8 cellular contexts compared by ENCODE assay signal in the genomic region with DNA sequence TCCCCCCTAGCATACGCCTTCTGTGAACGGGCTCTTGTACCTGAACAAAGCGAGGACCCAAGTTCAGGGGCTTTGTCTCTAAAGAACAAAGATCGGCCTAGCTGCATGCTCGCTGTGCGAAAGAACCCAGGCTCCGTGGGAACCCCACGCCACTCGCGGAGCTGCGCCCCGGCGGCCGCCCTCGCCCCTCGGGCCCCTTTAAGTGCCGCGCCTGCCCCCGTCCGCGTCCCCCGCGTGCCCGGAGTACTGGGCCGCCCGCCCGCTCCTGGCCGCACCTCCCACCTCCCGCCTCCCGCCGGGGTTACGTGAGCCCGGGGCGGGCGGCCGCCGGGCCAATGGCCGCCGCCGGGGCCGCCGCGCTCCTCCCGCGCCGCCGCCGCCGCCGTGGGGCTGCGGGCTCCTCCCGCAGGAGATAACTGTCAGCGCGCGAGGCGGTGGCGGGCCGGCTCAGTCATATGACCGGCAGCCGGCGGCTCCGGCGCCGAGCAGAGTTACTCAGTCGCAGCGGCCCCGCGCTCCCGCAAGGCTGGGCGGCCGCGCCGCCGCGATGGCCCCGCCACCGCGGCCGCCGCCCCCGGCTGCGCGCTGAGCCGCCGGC. TPM values are rescaled to one million over a fixed set of nuclear protein-coding genes. Genes with fewer than 3 reads are reported as not detected.
A peak's percentile ranks its signal among the peaks of the same experiment; 100 is the strongest.
DNase-seq lines count a peak whose midpoint lies in the region; ATAC-seq and TF ChIP-seq lines count a peak whose summit lies in the region.

A gene (plus strand): TSS at position 450 of the 598 bp plus-strand sequence. CDS start 187 bp downstream, outside the sequence.

- no peaks in the 10 kb centered on the region for H3K36me3 Mint-ChIP-seq in CD4-positive, CD25-positive, alpha-beta regulatory T cell

- H3K27ac ChIP-seq in CD4-positive, CD25-positive, alpha-beta regulatory T cell (ENCODE audit: insufficient read depth, low read length, poor library complexity, severe bottlenecking), result peak within 1 kb of the TSS; percentile 39
- H3K27ac ChIP-seq in epithelial cell of prostate, result peak within 1 kb of the TSS; percentile 50

- peaks cover 0 to 2% (median 0%) of the 10 kb centered on the region in 7 donors for H3K9me3 Mint-ChIP-seq in CD4-positive, CD25-positive, alpha-beta regulatory T cell

- H3K4me3 Mint-ChIP-seq in CD4-positive, CD25-positive, alpha-beta regulatory T cell, result peak within 1 kb of the TSS; percentile 95 to 99 (median 97)

- H3K4me3 ChIP-seq in CD4-positive, CD25-positive, alpha-beta regulatory T cell (ENCODE audit: low read depth, low read length), result peak within 1 kb of the TSS; percentile 76
- H3K4me3 ChIP-seq in mucosa of descending colon, result peak within 1 kb of the TSS; percentile 59

- peak within 1 kb of the TSS; percentile 92 to 96 (median 93) for H3K27ac Mint-ChIP-seq in CD4-positive, CD25-positive, alpha-beta regulatory T cell

- H3K4me1 Mint-ChIP-seq in CD4-positive, CD25-positive, alpha-beta regulatory T cell, result peaks cover 10 to 42% (median 26%) of the 10 kb centered on the region in 4 donors

- DNase-seq in CD4-positive, CD25-positive, alpha-beta regulatory T cell, result peak; percentile 69 to 80 (median 70)
- DNase-seq in NOMO-1 (lab: John Stamatoyannopoulos, UW; ENCODE audit: unreplicated experiment in 2 of 2) (peak; percentile 44 to 81), activated T-cell treated with anti-CD3 and anti-CD28 coated beads for 24 hours (ENCODE audit: low read depth) (peak; percentile 48), epithelial cell of prostate (ENCODE audit: low read depth, low spot score) (no peak), mucosa of descending colon (peak; percentile 84 to 90 (median 85))
- peak; percentile 29 to 47 for DNase-seq in stimulated activated CD8-positive, alpha-beta memory T cell treated with anti-CD3 and anti-CD28 coated beads, Interleukin-4, amount 100 ng/mL, for 1 hour (ENCODE audit: low read depth in 2 of 2, low spot score in 1 of 2)

- peaks cover 7% of the 10 kb centered on the region for H3K27me3 ChIP-seq in CD4-positive, CD25-positive, alpha-beta regulatory T cell (ENCODE audit: control insufficient read depth, insufficient read depth, low read length)

- intact Hi-C loops in mucosa of descending colon (cut with DNase I, micrococcal nuclease), result no loop called here

- H3K36me3 ChIP-seq in CD4-positive, CD25-positive, alpha-beta regulatory T cell (ENCODE audit: control insufficient read depth, insufficient read depth, low read length), result no peaks in the 10 kb centered on the region
- H3K36me3 ChIP-seq in mucosa of descending colon (ENCODE audit: low read depth), result no peaks in the 10 kb centered on the region

- peak; percentile 85 to 87 for ATAC-seq in CD4-positive, CD25-positive, alpha-beta regulatory T cell (ENCODE audit: low read depth in 2 of 2)
- peak; percentile 88 for ATAC-seq in GM19372 (IDR thresholded peaks at IDR 0.05; ENCODE audit: low read depth, unreplicated experiment)
- peak; percentile 64 for ATAC-seq in HG03469 (IDR thresholded peaks at IDR 0.05; ENCODE audit: unreplicated experiment)
- peak; percentile 94 for ATAC-seq in mucosa of descending colon

- peaks cover 10% of the 10 kb centered on the region for H3K4me1 ChIP-seq in CD4-positive, CD25-positive, alpha-beta regulatory T cell (ENCODE audit: control insufficient read depth, insufficient read depth, low read length, poor library complexity, severe bottlenecking)
- H3K4me1 ChIP-seq in mucosa of descending colon (ENCODE audit: low read depth), result peaks cover 15% of the 10 kb centered on the region

- H3K9me3 ChIP-seq in CD4-positive, CD25-positive, alpha-beta regulatory T cell (ENCODE audit: control insufficient read depth in 2 of 2, low read length in 2 of 2), result no peaks in the 10 kb centered on the region
- no peaks in the 10 kb centered on the region for H3K9me3 ChIP-seq in mucosa of descending colon

- H3K27me3 Mint-ChIP-seq in CD4-positive, CD25-positive, alpha-beta regulatory T cell, result peaks cover 7% of the 10 kb centered on the region

- no peak for TF ChIP-seq CTCF in mucosa of descending colon (IDR thresholded peaks at IDR 0.05)

RNA-seq across cellular contexts. Expression of the gene that starts here (rescaled TPM):
- total RNA-seq in CD4-positive, CD25-positive, alpha-beta regulatory T cell, result 8.9 TPM
- polyA plus RNA-seq in CD4-positive, CD25-positive, alpha-beta regulatory T cell, result 1 to 10 TPM; 1.5 to 3.9 (median 2.1) TPM
- total RNA-seq in mucosa of descending colon, result 10 to 100 TPM; 61.8 to 94.1 (median 73.4) TPM
